Comparison of ENCODE assay signal across 8 cellular contexts in genomic region chr18:70195852-70196434, GRCh38. TPM values are rescaled to one million over a fixed set of nuclear protein-coding genes. Genes with fewer than 3 reads are reported as not detected.
DNase-seq lines count a peak whose midpoint lies in the region; ATAC-seq, FAIRE-seq and TF ChIP-seq lines count a peak whose summit lies in the region.

No MANE protein-coding gene starts in this region.

- no peaks in the 10 kb centered on the region for H3K4me1 ChIP-seq in HepG2 (ENCODE audit: insufficient read depth, low read length)

- peak; percentile 24 for FAIRE-seq in colon (lab: Jason Lieb, UNC)
- FAIRE-seq in HepG2 (lab: Jason Lieb, UNC), result peak; percentile 88

- peak; percentile 76 for TF ChIP-seq CTCF in HepG2 (CRISPR knock-in tag; IDR thresholded peaks at IDR 0.05)

- 55% methylated on average over 5 of the region's 5 CpGs for WGBS in HepG2 (ENCODE audit: low lambda C conversion rate)

- H3K36me3 ChIP-seq in HepG2 (replicated peaks in 1 of 2; ENCODE audit: control insufficient read depth in 1 of 2, insufficient read depth in 2 of 2, low read length in 2 of 2), result peaks cover 5 to 67% of the 10 kb centered on the region in 2 experiments

- no TSS peak for BruUV-seq in HepG2 (replicated peaks; lab: Mats Ljungman, UMichigan)

- H3K27ac ChIP-seq in HepG2 (ENCODE audit: extremely low read length, insufficient read depth, low read length), result no peak overlapping the region

- DNase-seq in SHP77 (lab: John Stamatoyannopoulos, UW) (peak; percentile 14 to 43), SHP77 treated with DMSO at 0.1 percent for 48 hours (lab: John Stamatoyannopoulos, UW) (no peak), NOMO-1 treated with dmso at 0.1 percent for 144 hours (lab: John Stamatoyannopoulos, UW; ENCODE audit: unreplicated experiment) (peak; percentile 23), HepG2 (ENCODE audit: low spot score) (peak; percentile 35), islet precursor cell (no peak), NCI-H1436 (lab: John Stamatoyannopoulos, UW) (no peak)

- no peak overlapping the region for H2AFZ ChIP-seq in HepG2 (ENCODE audit: low read length)

- TF ChIP-seq POLR2A in HepG2 (IDR thresholded peaks at IDR 0.05; ENCODE audit: insufficient read depth in 1 of 2, low read depth in 2 of 2, low read length in 2 of 2), result no peak

- no peaks in the 10 kb centered on the region for H4K20me1 ChIP-seq in HepG2 (ENCODE audit: insufficient read depth, low read length)

- no peak overlapping the region for H3K9ac ChIP-seq in HepG2 (ENCODE audit: insufficient read depth, low read depth, low read length)

- POLR2A ChIA-PET in HepG2 (lab: Yijun Ruan, JAX), result interaction anchor here (1.0 to 1.9 kb wide), 2 partner anchors 140 to 238 kb away, joined by 3 to 7 read pairs; no protein-coding TSS in a partner anchor

- CTCF ChIA-PET in HepG2 (lab: Yijun Ruan, JAX; ENCODE audit: low intra/inter-chr PET ratio, low total read pairs), result interaction anchor here (0.6 to 4.3 kb wide), 5 partner anchors 66 to 259 kb away, joined by 3 to 52 read pairs (median 6); no protein-coding TSS in a partner anchor

- no peak overlapping the region for H3K4me2 ChIP-seq in HepG2 (ENCODE audit: low read depth, low read length)

- TF ChIP-seq RAD21 in HepG2 (CRISPR knock-in tag; IDR thresholded peaks at IDR 0.05), result peak; percentile 67

- TF ChIP-seq EP300 in HepG2 (IDR thresholded peaks at IDR 0.05; ENCODE audit: low read depth in 2 of 2, low read length in 2 of 2) (no peak), HepG2 (CRISPR knock-in tag; IDR thresholded peaks at IDR 0.05; ENCODE audit: borderline replicate concordance) (no peak)

- ATAC-seq in HG03103 (IDR thresholded peaks at IDR 0.05; ENCODE audit: low read depth, unreplicated experiment) (peak; percentile 28), HepG2 (peak; percentile 63)

- no peaks in the 10 kb centered on the region for H3K27me3 ChIP-seq in HepG2 (ENCODE audit: control insufficient read depth in 1 of 2, insufficient read depth in 2 of 2, low read length in 2 of 2)

- no peaks in the 10 kb centered on the region for H3K9me3 ChIP-seq in HepG2 (ENCODE audit: low read length)

- H3K4me3 ChIP-seq in HepG2 (replicated peaks in 1 of 3; ENCODE audit: insufficient read depth in 1 of 3, low read depth in 2 of 3, low read length in 3 of 3), result no peak overlapping the region

- intact Hi-C loops in HepG2 (cut with micrococcal nuclease; ENCODE audit: unreplicated experiment), result loop anchor here (1.0 kb wide), 3 partner anchors 238 to 258 kb away; no protein-coding TSS in a partner anchor

- no peaks in the 10 kb centered on the region for H3K79me2 ChIP-seq in HepG2 (ENCODE audit: insufficient read depth, low read length)

- in situ Hi-C loops in HepG2 (cut with HindIII; ENCODE audit: extremely low pct_ligation_motif_present, low pct_unique_long_range_greater_than_20kb), result no loop called here

TF ChIP-seq in HepG2, 621 proteins besides CTCF, POLR2A, EP300 and RAD21 (continues in another document):
- TF ChIP-seq SMC3 (IDR thresholded peaks at IDR 0.05; ENCODE audit: low read length) (peak; percentile 90), THAP11 (CRISPR knock-in tag; IDR thresholded peaks at IDR 0.05) (0 out of 2 replicates have a peak, but pooled peaks have one; percentile 21), ZNF431 (CRISPR knock-in tag; IDR thresholded peaks at IDR 0.05; ENCODE audit: borderline replicate concordance, low read depth) (no peak), ZFP90 (CRISPR knock-in tag; IDR thresholded peaks at IDR 0.05; ENCODE audit: borderline replicate concordance) (no peak), GATAD2A (CRISPR knock-in tag; IDR thresholded peaks at IDR 0.05) (0 out of 2 replicates have a peak, but pooled peaks have one; percentile 32), ZMYM2 (CRISPR knock-in tag; IDR thresholded peaks at IDR 0.05) (no peak), STAT6 (CRISPR knock-in tag; IDR thresholded peaks at IDR 0.05; ENCODE audit: borderline replicate concordance) (no peak), ZFP82 (CRISPR knock-in tag; IDR thresholded peaks at IDR 0.05; ENCODE audit: borderline replicate concordance) (no peak), STAG1 (CRISPR knock-in tag; IDR thresholded peaks at IDR 0.05) (peak; percentile 94), CEBPB (IDR thresholded peaks at IDR 0.05; ENCODE audit: borderline replicate concordance, low read depth, low read length) (0 out of 2 replicates have a peak, but pooled peaks have one; percentile 18), NCOR1 (IDR thresholded peaks at IDR 0.05; ENCODE audit: borderline replicate concordance, low read length) (no peak), CEBPG (CRISPR knock-in tag; IDR thresholded peaks at IDR 0.05) (peak; percentile 64)
- TF ChIP-seq, protein P1, sequence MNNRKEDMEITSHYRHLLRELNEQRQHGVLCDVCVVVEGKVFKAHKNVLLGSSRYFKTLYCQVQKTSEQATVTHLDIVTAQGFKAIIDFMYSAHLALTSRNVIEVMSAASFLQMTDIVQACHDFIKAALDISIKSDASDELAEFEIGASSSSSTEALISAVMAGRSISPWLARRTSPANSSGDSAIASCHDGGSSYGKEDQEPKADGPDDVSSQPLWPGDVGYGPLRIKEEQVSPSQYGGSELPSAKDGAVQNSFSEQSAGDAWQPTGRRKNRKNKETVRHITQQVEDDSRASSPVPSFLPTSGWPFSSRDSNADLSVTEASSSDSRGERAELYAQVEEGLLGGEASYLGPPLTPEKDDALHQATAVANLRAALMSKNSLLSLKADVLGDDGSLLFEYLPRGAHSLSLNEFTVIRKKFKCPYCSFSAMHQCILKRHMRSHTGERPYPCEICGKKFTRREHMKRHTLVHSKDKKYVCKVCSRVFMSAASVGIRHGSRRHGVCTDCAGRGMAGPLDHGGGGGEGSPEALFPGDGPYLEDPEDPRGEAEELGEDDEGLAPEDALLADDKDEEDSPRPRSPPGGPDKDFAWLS (CRISPR knock-in tag; IDR thresholded peaks at IDR 0.05; ENCODE audit: borderline replicate concordance), result no peak

RNA-seq across cellular contexts. Expression of gene RTTN, which starts 9.5 kb away (rescaled TPM):
- total RNA-seq in HepG2 (2016; rRNA removed; fragmentation: Illumina TruSeq; extraction: Trizol), result 12.5 and 18.7 TPM in 2 replicates
- 15.8 and 24.3 TPM in 2 replicates for total RNA-seq in HepG2 (2016; cell fraction: cytosol; rRNA removed; fragmentation: Illumina TruSeq; extraction: Trizol; ENCODE audit: low read depth)
- total RNA-seq in HepG2 (2016; cell fraction: insoluble cytoplasmic fraction; rRNA removed; fragmentation: Illumina TruSeq; extraction: Trizol), result 11.4 and 18.6 TPM in 2 replicates
- 9.9 and 11.5 TPM in 2 replicates for total RNA-seq in HepG2 (2016; cell fraction: membrane; rRNA removed; fragmentation: Illumina TruSeq; extraction: Trizol)
- 69.6 and 74.0 TPM in 2 replicates for total RNA-seq in HepG2 (2016; cell fraction: nucleus; rRNA removed; fragmentation: Illumina TruSeq; extraction: Trizol)
- 3.4 and 5.4 TPM in 2 replicates for polyA plus RNA-seq in HepG2 (2011; rRNA removed)
- polyA plus RNA-seq in HepG2 (2011; cell fraction: cytosol; rRNA removed), result 1.8 and 2.0 TPM in 2 replicates
- polyA plus RNA-seq in HepG2 (2011; cell fraction: nucleus; rRNA removed), result 8.1 and 9.1 TPM in 2 replicates
- polyA plus RNA-seq in HepG2 (2012), result 3.8 and 4.5 TPM in 2 replicates
- polyA plus RNA-seq in HepG2 (2016; cell fraction: cytosol; fragmentation: Illumina TruSeq; extraction: Trizol; ENCODE audit: low read depth), result 1.0 and 1.1 TPM in 2 replicates
- polyA plus RNA-seq in HepG2 (2016; cell fraction: insoluble cytoplasmic fraction; fragmentation: Illumina TruSeq; extraction: Trizol; ENCODE audit: low read depth), result 5.4 and 7.2 TPM in 2 replicates
- 1.6 and 1.9 TPM in 2 replicates for polyA plus RNA-seq in HepG2 (2016; cell fraction: membrane; fragmentation: Illumina TruSeq; extraction: Trizol; ENCODE audit: low read depth)
- polyA plus RNA-seq in HepG2 (2016; cell fraction: nucleus; fragmentation: Illumina TruSeq; extraction: Trizol; ENCODE audit: insufficient read depth, low read depth), result 14.8 and 16.8 TPM in 2 replicates
- 18.4 and 41.1 TPM in 2 replicates for polyA minus RNA-seq in HepG2 (2011; rRNA and poly(A)+ RNA removed; ENCODE audit: low replicate concordance)
- 4.4 and 5.3 TPM in 2 replicates for polyA minus RNA-seq in HepG2 (2011; cell fraction: cytosol; rRNA and poly(A)+ RNA removed)
- 117 and 137 TPM in 2 replicates for polyA minus RNA-seq in HepG2 (2011; cell fraction: nucleus; rRNA and poly(A)+ RNA removed)

Comparison
In these comparisons a context has a peak if more than half of its experiments do, and no peak if none do; other contexts are left out.
1. DNase-seq: peak in SHP77 (2 of 2), NOMO-1 treated with dmso at 0.1 percent for 144 hours (single experiment) and HepG2 (single experiment); none in SHP77 treated with DMSO at 0.1 percent for 48 hours (single experiment), islet precursor cell (single experiment) and NCI-H1436 (single experiment).